8 cellular contexts compared by ENCODE assay signal in the genomic region with DNA sequence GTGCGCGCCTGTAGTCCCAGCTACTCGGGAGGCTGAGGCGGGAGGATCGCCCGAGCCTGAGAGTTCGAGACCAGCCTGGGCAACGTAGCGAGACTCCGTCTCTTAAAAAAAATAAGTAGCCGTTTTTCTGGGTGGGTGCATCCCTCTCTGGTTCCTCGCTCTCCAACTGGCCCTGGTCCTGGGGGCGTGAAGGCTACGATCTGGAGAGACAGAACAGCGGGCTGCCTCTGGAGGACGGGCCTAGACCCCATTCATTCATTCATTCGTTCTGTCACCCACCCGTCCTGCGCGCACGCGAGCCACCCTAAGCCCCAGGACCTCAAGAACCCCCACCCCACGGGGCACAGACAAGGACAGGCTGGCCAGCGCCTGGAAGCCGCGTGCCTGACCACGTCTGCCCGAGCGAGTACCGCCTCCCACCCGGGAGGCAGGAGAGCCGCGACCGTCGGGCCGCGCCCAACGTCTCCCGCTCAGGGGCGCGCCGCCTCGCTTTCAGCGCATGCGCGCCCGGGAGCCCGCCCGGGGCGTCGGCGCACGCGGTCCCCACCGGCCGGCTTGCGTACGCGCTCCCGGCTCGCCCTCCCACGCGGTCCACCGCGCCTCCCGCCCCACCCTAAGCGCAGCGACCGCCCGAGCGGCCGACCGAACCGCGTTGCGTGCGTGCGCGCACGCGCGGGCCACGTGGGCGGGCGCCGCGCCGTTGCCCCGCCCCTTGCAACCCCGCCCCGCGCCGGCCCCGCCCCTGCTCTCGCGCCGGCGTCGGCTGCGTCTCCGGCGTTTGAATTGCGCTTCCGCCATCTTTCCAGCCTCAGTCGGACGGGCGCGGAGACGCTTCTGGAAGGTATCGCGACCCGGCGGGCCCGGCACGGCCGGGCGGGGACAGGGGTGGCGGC. TPM values are rescaled to one million over a fixed set of nuclear protein-coding genes. Genes with fewer than 3 reads are reported as not detected.
DNase-seq lines count a peak whose midpoint lies in the region; ATAC-seq and TF ChIP-seq lines count a peak whose summit lies in the region.

A gene (plus strand): TSS at position 781 of the 893 bp plus-strand sequence. CDS start 528 bp downstream, outside the sequence.

- H3K36me3 Mint-ChIP-seq in T-helper 2 cell treated with Interferon-gamma antibody and Interleukin-4, amounts not matched to agents 5 μg/mL and 100 μg/mL, for 36 hours (ENCODE audit: low read depth) = peaks cover 40% of the 10 kb centered on the region

- peak; percentile 75 to 92 for DNase-seq in NCI-H1930 (lab: John Stamatoyannopoulos, UW)
- peak; percentile 91 for DNase-seq in T-helper 2 cell treated with Interferon-gamma antibody and Interleukin-4, amounts not matched to agents 5 μg/mL and 100 μg/mL, for 36 hours (ENCODE audit: low spot score)
- DNase-seq in ascending aorta (ENCODE audit: low spot score in 2 of 2) = peak; percentile 33 to 93
- DNase-seq in right cardiac atrium = peak; percentile 95 to 98 (median 97)
- peak in 1 of 2 donors; percentile 93 for DNase-seq in vagina (ENCODE audit: extremely low spot score in 2 of 2)

- peak; percentile 67 for ATAC-seq in GM18502 (IDR thresholded peaks at IDR 0.05; ENCODE audit: poor library complexity, unreplicated experiment)
- peak; percentile 72 for ATAC-seq in HG02943 (IDR thresholded peaks at IDR 0.05; ENCODE audit: low read depth, unreplicated experiment)
- peak; percentile 91 to 95 for ATAC-seq in right cardiac atrium

- intact Hi-C loops in ascending aorta (cut with DNase I) = loop anchor here (1.0 to 5.0 kb wide), 3 partner anchors 32 to 1956 kb away; a partner anchor contains a TSS
- intact Hi-C loops in right cardiac atrium (cut with DNase I) = no loop called here
- intact Hi-C loops in vagina (cut with DNase I) = no loop called here

- H3K4me1 Mint-ChIP-seq in T-helper 2 cell treated with Interferon-gamma antibody and Interleukin-4, amounts not matched to agents 5 μg/mL and 100 μg/mL, for 36 hours (ENCODE audit: low read depth) = peaks cover 40% of the 10 kb centered on the region

- H3K27me3 Mint-ChIP-seq in T-helper 2 cell treated with Interferon-gamma antibody and Interleukin-4, amounts not matched to agents 5 μg/mL and 100 μg/mL, for 36 hours (ENCODE audit: low read depth) = no peaks in the 10 kb centered on the region

- TF ChIP-seq CTCF in ascending aorta (IDR thresholded peaks at IDR 0.05) = peak in 1 of 3 experiments; percentile 8
- no peak for TF ChIP-seq CTCF in vagina (IDR thresholded peaks at IDR 0.05)

- no peaks in the 10 kb centered on the region for H3K27me3 ChIP-seq in ascending aorta
- H3K27me3 ChIP-seq in right cardiac atrium (ENCODE audit: control insufficient read depth, insufficient read depth) = no peaks in the 10 kb centered on the region
- no peaks in the 10 kb centered on the region for H3K27me3 ChIP-seq in rectal smooth muscle tissue (ENCODE audit: control insufficient read depth, insufficient read depth, low read length)
- H3K27me3 ChIP-seq in vagina = no peaks in the 10 kb centered on the region

- H3K4me3 ChIP-seq in ascending aorta = peak within 1 kb of the TSS; percentile 90 to 98
- H3K4me3 ChIP-seq in right cardiac atrium (ENCODE audit: low read length) = peak within 1 kb of the TSS; percentile 98
- H3K4me3 ChIP-seq in rectal smooth muscle tissue (ENCODE audit: low read length) = peak within 1 kb of the TSS; percentile 68
- H3K4me3 ChIP-seq in vagina = peak within 1 kb of the TSS; percentile 70 to 86

- peak within 1 kb of the TSS; percentile 98 for H3K27ac Mint-ChIP-seq in T-helper 2 cell treated with Interferon-gamma antibody and Interleukin-4, amounts not matched to agents 5 μg/mL and 100 μg/mL, for 36 hours

- TF ChIP-seq POLR2A in vagina (IDR thresholded peaks at IDR 0.05) = peak in 1 of 2 donors; percentile 58

- H3K9me3 Mint-ChIP-seq in T-helper 2 cell treated with Interferon-gamma antibody and Interleukin-4, amounts not matched to agents 5 μg/mL and 100 μg/mL, for 36 hours = no peaks in the 10 kb centered on the region

- H3K4me3 Mint-ChIP-seq in T-helper 2 cell treated with Interferon-gamma antibody and Interleukin-4, amounts not matched to agents 5 μg/mL and 100 μg/mL, for 36 hours = peak within 1 kb of the TSS; percentile 91

- WGBS in right cardiac atrium = 4% methylated on average over 118 of the region's 118 CpGs

- H3K36me3 ChIP-seq in ascending aorta = peaks cover 28 to 33% of the 10 kb centered on the region in 2 donors
- H3K36me3 ChIP-seq in rectal smooth muscle tissue (ENCODE audit: control insufficient read depth, insufficient read depth, low read length) = peaks cover 15% of the 10 kb centered on the region
- H3K36me3 ChIP-seq in vagina = peaks cover 4 to 32% of the 10 kb centered on the region in 2 donors

- H3K4me1 ChIP-seq in ascending aorta (peaks cover 3 to 17% of the 10 kb centered on the region in 2 donors), right cardiac atrium (ENCODE audit: control insufficient read depth, insufficient read depth, low read length) (no peaks in the 10 kb centered on the region), rectal smooth muscle tissue (ENCODE audit: control insufficient read depth, insufficient read depth, low read length) (peaks cover 11% of the 10 kb centered on the region), vagina (peaks cover 38% of the 10 kb centered on the region)

- H3K9ac ChIP-seq in rectal smooth muscle tissue (ENCODE audit: low read length) = peak within 1 kb of the TSS; percentile 8

- no peaks in the 10 kb centered on the region for H3K9me3 ChIP-seq in ascending aorta
- no peaks in the 10 kb centered on the region for H3K9me3 ChIP-seq in right cardiac atrium (ENCODE audit: control insufficient read depth, low read length)
- no peaks in the 10 kb centered on the region for H3K9me3 ChIP-seq in vagina

- H3K27ac ChIP-seq in ascending aorta = peak within 1 kb of the TSS; percentile 74 to 87
- H3K27ac ChIP-seq in right cardiac atrium (ENCODE audit: low read length) = peak within 1 kb of the TSS; percentile 95
- H3K27ac ChIP-seq in rectal smooth muscle tissue (ENCODE audit: low read depth, low read length) = peak within 1 kb of the TSS; percentile 70
- H3K27ac ChIP-seq in vagina = peak within 1 kb of the TSS; percentile 90

RNA-seq across cellular contexts. Expression of the gene that starts here (rescaled TPM):
- total RNA-seq in ascending aorta (73.7 TPM), right cardiac atrium (100 to 1,000 TPM; 281 to 385 (median 302) TPM), vagina (250 TPM)
- 195 TPM for polyA plus RNA-seq in right cardiac atrium
